Comparison of ENCODE assay signal across 15 cellular contexts in the genomic region with DNA sequence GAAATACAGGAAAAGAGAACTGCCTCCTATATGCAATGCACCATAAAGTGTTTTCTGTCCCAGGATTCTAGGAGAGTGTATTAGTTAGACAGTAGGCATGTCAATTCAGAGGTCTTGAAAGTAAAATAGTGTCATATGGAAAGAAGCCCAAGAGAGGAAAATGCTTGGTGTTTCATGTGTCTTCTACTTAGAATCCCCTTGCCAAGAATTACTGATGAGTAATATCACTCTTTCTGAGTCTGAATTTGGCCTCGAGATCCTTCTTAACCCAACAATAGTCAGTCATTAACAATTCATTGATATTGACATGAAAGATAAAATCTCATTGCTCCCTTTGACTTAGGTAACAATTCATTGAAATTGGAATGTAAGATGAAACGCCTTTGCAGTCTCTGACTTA.
"Had no signal": no experiment of that assay in that cellular context is flagged by ENCODE, and none has a peak within 500 bp of the region (broad histone marks: within the 10 kb centered on the region; RNA-seq: fewer than 3 reads in every experiment).

No MANE protein-coding gene starts in this region.

- H3K4me3 ChIP-seq: coronary artery, esophagus squamous epithelium, neural progenitor cell, ovary, sigmoid colon, tibial artery had no signal

- DNase-seq: activated CD4-positive, alpha-beta T cell treated with anti-CD3 and anti-CD28 coated beads, Interleukin-2, amount 50 U/mL, for 4 hours; activated CD8-positive, alpha-beta memory T cell treated with anti-CD3 and anti-CD28 coated beads, Interleukin-2, amount 10 ng/mL, durations not matched to agents 7 days and 5 days; activated effector memory CD4-positive, alpha-beta T cell treated with anti-CD3 and anti-CD28 coated beads, Interleukin-2, amount 50 U/mL, for 16 hours; activated T-cell treated with anti-CD3 and anti-CD28 coated beads, Interleukin-2, amount 50 U/mL, for 24 hours; amniotic stem cell; central memory CD4-positive, alpha-beta T cell; esophagus squamous epithelium; islet precursor cell; midbrain; ovary; sigmoid colon; stimulated activated CD4-positive, alpha-beta T cell treated with anti-CD3 and anti-CD28 coated beads, Interleukin-12 subunit alpha, Interleukin-12 subunit beta, amount 100 ng/mL, for 4 hours; tibial artery had no signal
